10 cellular contexts compared by ENCODE assay signal in genomic region chr1:229430761-229431269, GRCh38. TPM values are rescaled to one million over a fixed set of nuclear protein-coding genes. Genes with fewer than 3 reads are reported as not detected.
DNase-seq lines count a peak whose midpoint lies in the region; FAIRE-seq and TF ChIP-seq lines count a peak whose summit lies in the region.
"Had no signal": no experiment of that assay in that cellular context is flagged by ENCODE, and none has a peak within 500 bp of the region (broad histone marks: within the 10 kb centered on the region; RNA-seq: fewer than 3 reads in every experiment).

No MANE protein-coding gene starts in this region.

- no peak overlapping the region for H2AFZ ChIP-seq in astrocyte (ENCODE audit: low read depth, low read length)

- DNase-seq in stimulated activated CD4-positive, alpha-beta T cell treated with anti-CD3 and anti-CD28 coated beads, Interleukin-15, amount 100 ng/mL, for 24 hours = peak; percentile 56
- DNase-seq in stimulated activated CD4-positive, alpha-beta T cell treated with anti-CD3 and anti-CD28 coated beads, Interleukin-12 subunit alpha, Interleukin-12 subunit beta, amount 100 ng/mL, for 4 hours = no peak
- DNase-seq in astrocyte (ENCODE audit: low read depth) (peak; percentile 18), kidney tubule cell (ENCODE audit: low spot score) (peak; percentile 35), NCI-H82 (lab: John Stamatoyannopoulos, UW) (no peak), HFFc6 (no peak), G401 (ENCODE audit: low spot score) (no peak)

- H3K36me3 ChIP-seq in astrocyte (ENCODE audit: insufficient read depth, low read length) (no peaks in the 10 kb centered on the region), stomach smooth muscle (ENCODE audit: control insufficient read depth in 2 of 2, insufficient read depth in 2 of 2, low read length in 2 of 2) (no peaks in the 10 kb centered on the region)

- TF ChIP-seq CTCF in astrocyte (IDR thresholded peaks at IDR 0.05; ENCODE audit: insufficient read depth, low read depth, low read length) (no peak), HFFc6 (IDR thresholded peaks at IDR 0.05) (no peak)

- H3K27ac Mint-ChIP-seq in astrocyte (ENCODE audit: unreplicated experiment) (no peak overlapping the region), HFFc6 (no peak overlapping the region)

- FAIRE-seq in astrocyte (lab: Jason Lieb, UNC) = no peak
- FAIRE-seq: TTC549 had no signal

- H3K9me3 ChIP-seq in astrocyte (ENCODE audit: insufficient read depth, low read depth, low read length) (no peaks in the 10 kb centered on the region), stomach smooth muscle (ENCODE audit: control insufficient read depth in 2 of 2, low read length in 2 of 2) (no peaks in the 10 kb centered on the region)

- H3K27ac ChIP-seq in astrocyte (ENCODE audit: low read depth, low read length) = no peak overlapping the region
- H3K27ac ChIP-seq in stomach smooth muscle (ENCODE audit: low read length) = no peak overlapping the region
- H3K27ac ChIP-seq: skin epidermis had no signal

- in situ Hi-C loops in G401 (cut with HindIII; ENCODE audit: low sequenced_read_pairs) = no loop called here

- H3K27me3 ChIP-seq in astrocyte (ENCODE audit: insufficient read depth, low read length) (peaks cover 59% of the 10 kb centered on the region), stomach smooth muscle (ENCODE audit: control insufficient read depth in 1 of 2, insufficient read depth in 2 of 2, low read length in 2 of 2) (peaks cover 50 to 56% of the 10 kb centered on the region in 2 donors)

- H3K4me1 ChIP-seq in astrocyte (ENCODE audit: insufficient read depth, low read length) = peaks cover 4% of the 10 kb centered on the region
- peaks cover 43% of the 10 kb centered on the region for H3K4me1 ChIP-seq in stomach smooth muscle (ENCODE audit: control insufficient read depth, insufficient read depth, low read length)

- H3K4me3 ChIP-seq in astrocyte (ENCODE audit: insufficient read depth, low read depth, low read length) = no peak overlapping the region
- H3K4me3 ChIP-seq in stomach smooth muscle (ENCODE audit: low read length in 2 of 2) = peak overlapping the region; percentile 2 to 52
- H3K4me3 ChIP-seq: skin epidermis had no signal

- no peak overlapping the region for H3K4me3 Mint-ChIP-seq in astrocyte (ENCODE audit: unreplicated experiment)
- no peak overlapping the region for H3K4me3 Mint-ChIP-seq in HFFc6

- peaks cover 68% of the 10 kb centered on the region for H3K27me3 Mint-ChIP-seq in astrocyte (ENCODE audit: low read depth, unreplicated experiment)
- H3K27me3 Mint-ChIP-seq in HFFc6 (ENCODE audit: insufficient read depth) = peaks cover 48% of the 10 kb centered on the region

- peak overlapping the region; percentile 36 for H3K4me2 ChIP-seq in astrocyte (ENCODE audit: low read length)

- H3K79me2 ChIP-seq in astrocyte (ENCODE audit: insufficient read depth, low read length) = no peaks in the 10 kb centered on the region

- peaks cover 6% of the 10 kb centered on the region for H3K9me3 Mint-ChIP-seq in astrocyte (ENCODE audit: unreplicated experiment)
- peaks cover 5% of the 10 kb centered on the region for H3K9me3 Mint-ChIP-seq in HFFc6

- peaks cover 4% of the 10 kb centered on the region for H3K4me1 Mint-ChIP-seq in astrocyte (ENCODE audit: low read depth, unreplicated experiment)
- peaks cover 6% of the 10 kb centered on the region for H3K4me1 Mint-ChIP-seq in HFFc6 (ENCODE audit: low read depth)

- H3K9ac ChIP-seq in astrocyte (ENCODE audit: low read length) = no peak overlapping the region
- no peak overlapping the region for H3K9ac ChIP-seq in stomach smooth muscle (ENCODE audit: low read length in 2 of 2)

- peaks cover 4% of the 10 kb centered on the region for H3K36me3 Mint-ChIP-seq in astrocyte (ENCODE audit: low read depth, unreplicated experiment)
- H3K36me3 Mint-ChIP-seq in HFFc6 (ENCODE audit: low read depth) = peaks cover 12% of the 10 kb centered on the region

- no peaks in the 10 kb centered on the region for H4K20me1 ChIP-seq in astrocyte (ENCODE audit: insufficient read depth, low read length)

RNA-seq across cellular contexts. Expression of gene ACTA1, which starts 3.1 kb away (rescaled TPM):
- total RNA-seq in astrocyte = 16.2 and 19.0 TPM in 2 replicates
- not detected for total RNA-seq in HFFc6 (2021; fragmentation: NEBNext Ultra II Directional; extraction: Animal tissue kit (Norgen Biotek cat#: 25700))
- total RNA-seq in G401 (2014; rRNA removed; shearing (Covaris generic)) = not detected in 2 replicates

Comparison
In these comparisons a context has a peak if more than half of its experiments do, and no peak if none do; other contexts are left out.
1. DNase-seq: peak in stimulated activated CD4-positive, alpha-beta T cell treated with anti-CD3 and anti-CD28 coated beads, Interleukin-15, amount 100 ng/mL, for 24 hours (single experiment), astrocyte (single experiment) and kidney tubule cell (single experiment); none in stimulated activated CD4-positive, alpha-beta T cell treated with anti-CD3 and anti-CD28 coated beads, Interleukin-12 subunit alpha, Interleukin-12 subunit beta, amount 100 ng/mL, for 4 hours (single experiment), NCI-H82 (single experiment), HFFc6 (single experiment) and G401 (single experiment).
2. RNA of gene ACTA1, which starts 3.1 kb away (total RNA-seq): 16.2 to 19.0 TPM in astrocyte; not detected in HFFc6 and not detected in G401; every median in the first group is over 10 times any median in the second.